7 cellular contexts compared by ENCODE assay signal in the genomic region with DNA sequence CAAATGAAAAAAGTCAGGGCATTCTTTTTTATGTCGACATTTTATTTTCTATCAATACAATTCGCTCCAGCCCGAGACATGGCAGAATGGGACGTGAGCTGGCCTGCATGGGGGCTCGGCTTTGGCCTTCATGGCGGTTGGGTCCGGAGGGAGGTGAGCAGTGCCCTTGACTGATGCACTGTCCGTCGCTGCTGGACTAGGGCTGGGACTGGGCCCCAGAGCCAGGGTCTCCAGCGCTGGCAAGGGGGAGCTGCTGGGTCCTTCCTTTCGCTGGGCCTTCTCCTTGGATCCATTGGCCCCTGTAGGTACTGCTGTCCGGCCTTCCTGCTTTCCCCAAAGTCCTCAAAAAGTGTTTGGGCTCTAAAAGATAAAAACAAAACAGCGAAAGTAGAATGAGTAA.
"Had no signal": no experiment of that assay in that cellular context is flagged by ENCODE, and none has a peak within 500 bp of the region (broad histone marks: within the 10 kb centered on the region; RNA-seq: fewer than 3 reads in every experiment).

No MANE protein-coding gene starts in this region.

- H3K4me3 ChIP-seq: K562 had no signal

- DNase-seq: IMR-90, KBM-7, KG1 had no signal

- FAIRE-seq: HepG2, K562 had no signal

- H3K27ac Mint-ChIP-seq: IgD-negative memory B cell had no signal

- H3K9me3 Mint-ChIP-seq: IgD-negative memory B cell had no signal

- H3K27ac ChIP-seq: HL-60 had no signal

- H3K4me3 Mint-ChIP-seq: IgD-negative memory B cell had no signal

- ATAC-seq: HepG2, K562 had no signal
